Comparison of ENCODE assay signal across 1 cellular context in the genomic region with DNA sequence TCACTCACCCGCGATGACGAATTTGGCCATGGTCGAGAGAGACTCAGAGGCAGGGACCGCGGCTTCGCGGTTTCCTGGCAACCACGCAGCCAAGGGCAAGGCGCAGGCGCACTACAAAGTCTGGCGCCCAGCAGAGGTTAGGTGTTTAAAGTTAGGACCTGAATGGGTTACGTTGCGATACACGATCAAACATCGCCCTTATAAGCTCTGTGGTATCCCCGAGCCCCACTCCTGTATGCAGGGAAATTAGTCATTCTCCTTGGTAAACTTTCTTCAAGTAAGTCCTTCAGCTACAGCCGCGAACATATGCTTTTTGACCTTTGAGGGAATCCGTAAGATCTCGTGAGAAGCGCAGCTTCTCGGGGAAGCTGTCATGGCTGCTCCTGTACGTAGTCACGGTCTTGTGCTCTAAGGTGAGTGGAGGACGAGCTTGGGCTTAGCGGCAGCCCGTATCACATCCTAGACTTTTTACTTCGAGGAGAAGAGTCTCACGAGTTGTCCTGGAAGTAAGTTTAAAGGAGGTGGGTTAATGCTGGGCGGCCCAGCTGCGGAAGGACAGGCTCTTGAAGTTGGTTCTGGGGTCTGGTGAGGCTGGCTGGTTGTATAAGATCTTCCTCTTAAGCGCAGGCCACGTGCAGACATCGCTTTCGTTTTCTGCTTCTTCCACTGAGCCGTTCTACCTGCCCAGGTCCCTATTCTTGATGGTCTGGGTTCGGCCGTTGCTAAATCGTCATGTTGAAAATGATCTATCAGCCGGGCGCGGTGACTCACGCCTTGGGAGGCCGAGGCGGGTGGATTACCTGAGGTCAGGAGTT.
A peak's percentile ranks its signal among the peaks of the same experiment; 100 is the strongest.
TF ChIP-seq lines count a peak whose summit lies in the region.

A gene (plus strand): TSS at position 365 of the 815 bp plus-strand sequence. CDS start 1,088 bp downstream, outside the sequence.
A gene (minus strand): TSS at position 87 of the 815 bp plus-strand sequence. CDS start 57 bp downstream, at position 30.

TF ChIP-seq in K562, 482 proteins besides CTCF, POLR2A, EP300 and RAD21 (continued from another document and continues in another):
- TF ChIP-seq, protein P1, sequence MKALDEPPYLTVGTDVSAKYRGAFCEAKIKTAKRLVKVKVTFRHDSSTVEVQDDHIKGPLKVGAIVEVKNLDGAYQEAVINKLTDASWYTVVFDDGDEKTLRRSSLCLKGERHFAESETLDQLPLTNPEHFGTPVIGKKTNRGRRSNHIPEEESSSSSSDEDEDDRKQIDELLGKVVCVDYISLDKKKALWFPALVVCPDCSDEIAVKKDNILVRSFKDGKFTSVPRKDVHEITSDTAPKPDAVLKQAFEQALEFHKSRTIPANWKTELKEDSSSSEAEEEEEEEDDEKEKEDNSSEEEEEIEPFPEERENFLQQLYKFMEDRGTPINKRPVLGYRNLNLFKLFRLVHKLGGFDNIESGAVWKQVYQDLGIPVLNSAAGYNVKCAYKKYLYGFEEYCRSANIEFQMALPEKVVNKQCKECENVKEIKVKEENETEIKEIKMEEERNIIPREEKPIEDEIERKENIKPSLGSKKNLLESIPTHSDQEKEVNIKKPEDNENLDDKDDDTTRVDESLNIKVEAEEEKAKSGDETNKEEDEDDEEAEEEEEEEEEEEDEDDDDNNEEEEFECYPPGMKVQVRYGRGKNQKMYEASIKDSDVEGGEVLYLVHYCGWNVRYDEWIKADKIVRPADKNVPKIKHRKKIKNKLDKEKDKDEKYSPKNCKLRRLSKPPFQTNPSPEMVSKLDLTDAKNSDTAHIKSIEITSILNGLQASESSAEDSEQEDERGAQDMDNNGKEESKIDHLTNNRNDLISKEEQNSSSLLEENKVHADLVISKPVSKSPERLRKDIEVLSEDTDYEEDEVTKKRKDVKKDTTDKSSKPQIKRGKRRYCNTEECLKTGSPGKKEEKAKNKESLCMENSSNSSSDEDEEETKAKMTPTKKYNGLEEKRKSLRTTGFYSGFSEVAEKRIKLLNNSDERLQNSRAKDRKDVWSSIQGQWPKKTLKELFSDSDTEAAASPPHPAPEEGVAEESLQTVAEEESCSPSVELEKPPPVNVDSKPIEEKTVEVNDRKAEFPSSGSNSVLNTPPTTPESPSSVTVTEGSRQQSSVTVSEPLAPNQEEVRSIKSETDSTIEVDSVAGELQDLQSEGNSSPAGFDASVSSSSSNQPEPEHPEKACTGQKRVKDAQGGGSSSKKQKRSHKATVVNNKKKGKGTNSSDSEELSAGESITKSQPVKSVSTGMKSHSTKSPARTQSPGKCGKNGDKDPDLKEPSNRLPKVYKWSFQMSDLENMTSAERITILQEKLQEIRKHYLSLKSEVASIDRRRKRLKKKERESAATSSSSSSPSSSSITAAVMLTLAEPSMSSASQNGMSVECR (CRISPR knock-in tag; IDR thresholded peaks at IDR 0.05): peak; percentile 83
- TF ChIP-seq NFXL1 (CRISPR knock-in tag; IDR thresholded peaks at IDR 0.05) (no peak), GTF2F1 (IDR thresholded peaks at IDR 0.05; ENCODE audit: low read depth, low read length) (no peak), RUNX1 (IDR thresholded peaks at IDR 0.05; ENCODE audit: low read depth) (no peak), MAFF (IDR thresholded peaks at IDR 0.05; ENCODE audit: low read length) (0 out of 2 replicates have a peak, but pooled peaks have one; percentile 34), CBFA2T2 (conservative IDR thresholded peaks at IDR 0.05) (no peak), PRMT5 (CRISPR knock-in tag; IDR thresholded peaks at IDR 0.05) (no peak), NELFE (IDR thresholded peaks at IDR 0.05; ENCODE audit: insufficient read depth, insufficient read length) (no peak), HOXB6 (CRISPR knock-in tag; IDR thresholded peaks at IDR 0.05; ENCODE audit: borderline replicate concordance) (no peak), NEUROD1 (IDR thresholded peaks at IDR 0.05; ENCODE audit: borderline replicate concordance, low read depth, low read length, partially characterized antibody) (peak; percentile 81), HSF4 (CRISPR knock-in tag; IDR thresholded peaks at IDR 0.05; ENCODE audit: borderline replicate concordance) (no peak), CBFB (CRISPR knock-in tag; IDR thresholded peaks at IDR 0.05) (no peak), ZNF431 (CRISPR knock-in tag; IDR thresholded peaks at IDR 0.05) (no peak), PHTF2 (CRISPR knock-in tag; IDR thresholded peaks at IDR 0.05) (no peak), KAT8 (IDR thresholded peaks at IDR 0.05; ENCODE audit: low read depth) (no peak), CCAR2 (IDR thresholded peaks at IDR 0.05; ENCODE audit: low read depth, low read length) (no peak), TBL1XR1 (IDR thresholded peaks at IDR 0.05; ENCODE audit: low read length in 2 of 2) (no peak), ZNF445 (CRISPR knock-in tag; IDR thresholded peaks at IDR 0.05; ENCODE audit: low read depth) (no peak), CBX8 (IDR thresholded peaks at IDR 0.05; ENCODE audit: borderline replicate concordance, extremely low read depth, low read depth, low read length, poor library complexity, severe bottlenecking) (no peak), CHD1 (IDR thresholded peaks at IDR 0.05; ENCODE audit: low read length) (no peak), HNRNPK (IDR thresholded peaks at IDR 0.05; ENCODE audit: low read depth, low read length, poor library complexity, severe bottlenecking) (no peak), HNRNPUL1 (IDR thresholded peaks at IDR 0.05; ENCODE audit: low read length) (no peak), SRSF3 (IDR thresholded peaks at IDR 0.05; ENCODE audit: insufficient read depth, low read length) (no peak)
- TF ChIP-seq, protein P2, sequence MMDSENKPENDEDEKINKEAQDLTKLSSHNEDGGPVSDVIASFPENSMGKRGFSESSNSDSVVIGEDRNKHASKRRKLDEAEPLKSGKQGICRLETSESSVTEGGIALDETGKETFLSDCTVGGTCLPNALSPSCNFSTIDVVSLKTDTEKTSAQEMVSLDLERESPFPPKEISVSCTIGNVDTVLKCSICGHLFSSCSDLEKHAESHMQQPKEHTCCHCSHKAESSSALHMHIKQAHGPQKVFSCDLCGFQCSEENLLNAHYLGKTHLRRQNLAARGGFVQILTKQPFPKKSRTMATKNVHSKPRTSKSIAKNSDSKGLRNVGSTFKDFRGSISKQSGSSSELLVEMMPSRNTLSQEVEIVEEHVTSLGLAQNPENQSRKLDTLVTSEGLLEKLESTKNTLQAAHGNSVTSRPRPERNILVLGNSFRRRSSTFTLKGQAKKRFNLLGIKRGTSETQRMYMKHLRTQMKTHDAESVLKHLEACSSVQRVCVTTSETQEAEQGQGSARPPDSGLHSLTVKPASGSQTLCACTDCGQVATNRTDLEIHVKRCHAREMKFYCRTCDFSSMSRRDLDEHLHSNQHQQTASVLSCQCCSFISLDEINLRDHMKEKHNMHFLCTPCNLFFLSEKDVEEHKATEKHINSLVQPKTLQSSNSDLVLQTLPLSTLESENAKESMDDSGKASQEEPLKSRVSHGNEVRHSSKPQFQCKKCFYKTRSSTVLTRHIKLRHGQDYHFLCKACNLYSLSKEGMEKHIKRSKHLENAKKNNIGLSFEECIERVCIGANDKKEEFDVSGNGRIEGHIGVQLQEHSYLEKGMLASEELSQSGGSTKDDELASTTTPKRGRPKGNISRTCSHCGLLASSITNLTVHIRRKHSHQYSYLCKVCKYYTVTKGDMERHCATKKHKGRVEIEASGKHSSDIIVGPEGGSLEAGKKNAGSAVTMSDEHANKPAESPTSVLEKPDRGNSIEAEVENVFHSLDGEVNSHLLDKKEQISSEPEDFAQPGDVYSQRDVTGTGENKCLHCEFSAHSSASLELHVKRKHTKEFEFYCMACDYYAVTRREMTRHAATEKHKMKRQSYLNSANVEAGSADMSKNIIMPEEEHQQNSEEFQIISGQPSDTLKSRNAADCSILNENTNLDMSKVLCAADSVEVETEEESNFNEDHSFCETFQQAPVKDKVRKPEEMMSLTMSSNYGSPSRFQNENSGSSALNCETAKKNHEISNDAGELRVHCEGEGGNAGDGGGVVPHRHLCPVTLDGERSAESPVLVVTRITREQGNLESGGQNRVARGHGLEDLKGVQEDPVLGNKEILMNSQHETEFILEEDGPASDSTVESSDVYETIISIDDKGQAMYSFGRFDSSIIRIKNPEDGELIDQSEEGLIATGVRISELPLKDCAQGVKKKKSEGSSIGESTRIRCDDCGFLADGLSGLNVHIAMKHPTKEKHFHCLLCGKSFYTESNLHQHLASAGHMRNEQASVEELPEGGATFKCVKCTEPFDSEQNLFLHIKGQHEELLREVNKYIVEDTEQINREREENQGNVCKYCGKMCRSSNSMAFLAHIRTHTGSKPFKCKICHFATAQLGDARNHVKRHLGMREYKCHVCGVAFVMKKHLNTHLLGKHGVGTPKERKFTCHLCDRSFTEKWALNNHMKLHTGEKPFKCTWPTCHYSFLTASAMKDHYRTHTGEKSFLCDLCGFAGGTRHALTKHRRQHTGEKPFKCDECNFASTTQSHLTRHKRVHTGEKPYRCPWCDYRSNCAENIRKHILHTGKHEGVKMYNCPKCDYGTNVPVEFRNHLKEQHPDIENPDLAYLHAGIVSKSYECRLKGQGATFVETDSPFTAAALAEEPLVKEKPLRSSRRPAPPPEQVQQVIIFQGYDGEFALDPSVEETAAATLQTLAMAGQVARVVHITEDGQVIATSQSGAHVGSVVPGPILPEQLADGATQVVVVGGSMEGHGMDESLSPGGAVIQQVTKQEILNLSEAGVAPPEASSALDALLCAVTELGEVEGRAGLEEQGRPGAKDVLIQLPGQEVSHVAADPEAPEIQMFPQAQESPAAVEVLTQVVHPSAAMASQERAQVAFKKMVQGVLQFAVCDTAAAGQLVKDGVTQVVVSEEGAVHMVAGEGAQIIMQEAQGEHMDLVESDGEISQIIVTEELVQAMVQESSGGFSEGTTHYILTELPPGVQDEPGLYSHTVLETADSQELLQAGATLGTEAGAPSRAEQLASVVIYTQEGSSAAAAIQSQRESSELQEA (IDR thresholded peaks at IDR 0.05; ENCODE audit: low read depth): peak; percentile 96
- TF ChIP-seq, protein P3, sequence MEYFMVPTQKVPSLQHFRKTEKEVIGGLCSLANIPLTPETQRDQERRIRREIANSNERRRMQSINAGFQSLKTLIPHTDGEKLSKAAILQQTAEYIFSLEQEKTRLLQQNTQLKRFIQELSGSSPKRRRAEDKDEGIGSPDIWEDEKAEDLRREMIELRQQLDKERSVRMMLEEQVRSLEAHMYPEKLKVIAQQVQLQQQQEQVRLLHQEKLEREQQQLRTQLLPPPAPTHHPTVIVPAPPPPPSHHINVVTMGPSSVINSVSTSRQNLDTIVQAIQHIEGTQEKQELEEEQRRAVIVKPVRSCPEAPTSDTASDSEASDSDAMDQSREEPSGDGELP (CRISPR knock-in tag; IDR thresholded peaks at IDR 0.05; ENCODE audit: borderline replicate concordance): peak; percentile 74
- TF ChIP-seq, protein P4, sequence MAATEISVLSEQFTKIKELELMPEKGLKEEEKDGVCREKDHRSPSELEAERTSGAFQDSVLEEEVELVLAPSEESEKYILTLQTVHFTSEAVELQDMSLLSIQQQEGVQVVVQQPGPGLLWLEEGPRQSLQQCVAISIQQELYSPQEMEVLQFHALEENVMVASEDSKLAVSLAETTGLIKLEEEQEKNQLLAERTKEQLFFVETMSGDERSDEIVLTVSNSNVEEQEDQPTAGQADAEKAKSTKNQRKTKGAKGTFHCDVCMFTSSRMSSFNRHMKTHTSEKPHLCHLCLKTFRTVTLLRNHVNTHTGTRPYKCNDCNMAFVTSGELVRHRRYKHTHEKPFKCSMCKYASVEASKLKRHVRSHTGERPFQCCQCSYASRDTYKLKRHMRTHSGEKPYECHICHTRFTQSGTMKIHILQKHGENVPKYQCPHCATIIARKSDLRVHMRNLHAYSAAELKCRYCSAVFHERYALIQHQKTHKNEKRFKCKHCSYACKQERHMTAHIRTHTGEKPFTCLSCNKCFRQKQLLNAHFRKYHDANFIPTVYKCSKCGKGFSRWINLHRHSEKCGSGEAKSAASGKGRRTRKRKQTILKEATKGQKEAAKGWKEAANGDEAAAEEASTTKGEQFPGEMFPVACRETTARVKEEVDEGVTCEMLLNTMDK (IDR thresholded peaks at IDR 0.05; ENCODE audit: borderline replicate concordance, insufficient read depth, low read depth, low read length, poor library complexity, severe bottlenecking): no peak
- TF ChIP-seq, protein P5, sequence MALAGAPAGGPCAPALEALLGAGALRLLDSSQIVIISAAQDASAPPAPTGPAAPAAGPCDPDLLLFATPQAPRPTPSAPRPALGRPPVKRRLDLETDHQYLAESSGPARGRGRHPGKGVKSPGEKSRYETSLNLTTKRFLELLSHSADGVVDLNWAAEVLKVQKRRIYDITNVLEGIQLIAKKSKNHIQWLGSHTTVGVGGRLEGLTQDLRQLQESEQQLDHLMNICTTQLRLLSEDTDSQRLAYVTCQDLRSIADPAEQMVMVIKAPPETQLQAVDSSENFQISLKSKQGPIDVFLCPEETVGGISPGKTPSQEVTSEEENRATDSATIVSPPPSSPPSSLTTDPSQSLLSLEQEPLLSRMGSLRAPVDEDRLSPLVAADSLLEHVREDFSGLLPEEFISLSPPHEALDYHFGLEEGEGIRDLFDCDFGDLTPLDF (CRISPR knock-in tag; IDR thresholded peaks at IDR 0.05): no peak
- TF ChIP-seq, protein P6, sequence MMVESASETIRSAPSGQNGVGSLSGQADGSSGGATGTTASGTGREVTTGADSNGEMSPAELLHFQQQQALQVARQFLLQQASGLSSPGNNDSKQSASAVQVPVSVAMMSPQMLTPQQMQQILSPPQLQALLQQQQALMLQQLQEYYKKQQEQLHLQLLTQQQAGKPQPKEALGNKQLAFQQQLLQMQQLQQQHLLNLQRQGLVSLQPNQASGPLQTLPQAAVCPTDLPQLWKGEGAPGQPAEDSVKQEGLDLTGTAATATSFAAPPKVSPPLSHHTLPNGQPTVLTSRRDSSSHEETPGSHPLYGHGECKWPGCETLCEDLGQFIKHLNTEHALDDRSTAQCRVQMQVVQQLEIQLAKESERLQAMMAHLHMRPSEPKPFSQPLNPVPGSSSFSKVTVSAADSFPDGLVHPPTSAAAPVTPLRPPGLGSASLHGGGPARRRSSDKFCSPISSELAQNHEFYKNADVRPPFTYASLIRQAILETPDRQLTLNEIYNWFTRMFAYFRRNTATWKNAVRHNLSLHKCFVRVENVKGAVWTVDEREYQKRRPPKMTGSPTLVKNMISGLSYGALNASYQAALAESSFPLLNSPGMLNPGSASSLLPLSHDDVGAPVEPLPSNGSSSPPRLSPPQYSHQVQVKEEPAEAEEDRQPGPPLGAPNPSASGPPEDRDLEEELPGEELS (CRISPR knock-in tag; IDR thresholded peaks at IDR 0.05; ENCODE audit: borderline replicate concordance): no peak
- TF ChIP-seq, protein P7, sequence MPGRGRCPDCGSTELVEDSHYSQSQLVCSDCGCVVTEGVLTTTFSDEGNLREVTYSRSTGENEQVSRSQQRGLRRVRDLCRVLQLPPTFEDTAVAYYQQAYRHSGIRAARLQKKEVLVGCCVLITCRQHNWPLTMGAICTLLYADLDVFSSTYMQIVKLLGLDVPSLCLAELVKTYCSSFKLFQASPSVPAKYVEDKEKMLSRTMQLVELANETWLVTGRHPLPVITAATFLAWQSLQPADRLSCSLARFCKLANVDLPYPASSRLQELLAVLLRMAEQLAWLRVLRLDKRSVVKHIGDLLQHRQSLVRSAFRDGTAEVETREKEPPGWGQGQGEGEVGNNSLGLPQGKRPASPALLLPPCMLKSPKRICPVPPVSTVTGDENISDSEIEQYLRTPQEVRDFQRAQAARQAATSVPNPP (IDR thresholded peaks at IDR 0.05; ENCODE audit: borderline replicate concordance, insufficient read depth, insufficient read length): no peak
